Comparison of ENCODE assay signal across 1 cellular context in genomic region chr2:103365071-103365470, GRCh38.
TF ChIP-seq lines count a peak whose summit lies in the region.

No MANE protein-coding gene starts in this region.

TF ChIP-seq in HepG2, 621 proteins besides CTCF, POLR2A, EP300 and RAD21 (continued from another document):
- no peak for TF ChIP-seq BRF2 (CRISPR knock-in tag; IDR thresholded peaks at IDR 0.05)
- TF ChIP-seq NCOA1 (CRISPR knock-in tag; IDR thresholded peaks at IDR 0.05): no peak
- TF ChIP-seq ZNF703 (CRISPR knock-in tag; IDR thresholded peaks at IDR 0.05; ENCODE audit: borderline replicate concordance): no peak
- peak; percentile 87 to 88 for TF ChIP-seq MAFK (conservative IDR thresholded peaks at IDR 0.05 in 1 of 2, IDR thresholded peaks at IDR 0.05 in 1 of 2; ENCODE audit: low read length in 2 of 2)
- no peak for TF ChIP-seq ZNF12 (CRISPR knock-in tag; IDR thresholded peaks at IDR 0.05)
- no peak for TF ChIP-seq ZXDC (CRISPR knock-in tag; IDR thresholded peaks at IDR 0.05)
- TF ChIP-seq ZNF512B (CRISPR knock-in tag; IDR thresholded peaks at IDR 0.05; ENCODE audit: borderline replicate concordance): no peak
- TF ChIP-seq KLF12 (CRISPR knock-in tag; IDR thresholded peaks at IDR 0.05; ENCODE audit: borderline replicate concordance): no peak
- TF ChIP-seq CHCHD3 (CRISPR knock-in tag; IDR thresholded peaks at IDR 0.05): no peak
